In genomic region chr3:32432045-32432710, GRCh38 we compare ENCODE assay signal across 16 cellular contexts. TPM values are rescaled to one million over a fixed set of nuclear protein-coding genes. Genes with fewer than 3 reads are reported as not detected.
A peak's percentile ranks its signal among the peaks of the same experiment; 100 is the strongest.
DNase-seq lines count a peak whose midpoint lies in the region; ATAC-seq and TF ChIP-seq lines count a peak whose summit lies in the region.
"Had no signal": no experiment of that assay in that cellular context is flagged by ENCODE, and none has a peak within 500 bp of the region (broad histone marks: within the 10 kb centered on the region; RNA-seq: fewer than 3 reads in every experiment).

No MANE protein-coding gene starts in this region.

- peak; percentile 77 for DNase-seq in activated CD4-positive, alpha-beta T cell treated with anti-CD3 and anti-CD28 coated beads, Interleukin-2, amount 10 ng/mL, durations not matched to agents 24 days and 14 days
- no peak for DNase-seq in activated CD4-positive, alpha-beta T cell treated with anti-CD3 and anti-CD28 coated beads for 4 hours
- DNase-seq in glutamatergic neuron (no peak), DMS 273 (lab: John Stamatoyannopoulos, UW; ENCODE audit: unreplicated experiment) (no peak), HuH-7.5 (ENCODE audit: low spot score) (no peak), GM03348 (ENCODE audit: low spot score) (no peak)
- DNase-seq in stimulated activated naive B cell treated with anti-CD40 and anti-IgM and Interleukin-4, amounts not matched to agents 10 μg/mL and 1 μg/mL and 100 μg/mL, for 72 hours: no peak
- DNase-seq: Calu3, heart left ventricle, left cardiac atrium, NCI-H187, NCI-H69, nephron progenitor cell, sigmoid colon had no signal

- no peak for TF ChIP-seq CTCF in glutamatergic neuron (IDR thresholded peaks at IDR 0.05; ENCODE audit: partially characterized antibody, unreplicated experiment)

- H3K9me3 Mint-ChIP-seq in activated CD4-positive, alpha-beta T cell treated with anti-CD3 and anti-CD28 coated beads, Interleukin-2, amount 10 ng/mL, durations not matched to agents 24 days and 14 days: no peaks in the 10 kb centered on the region
- no peaks in the 10 kb centered on the region for H3K9me3 Mint-ChIP-seq in T-helper 1 cell treated with Interleukin-12 subunit alpha and Interleukin-12 subunit beta and Interleukin-4 antibody, amounts not matched to agents 30 μg/mL and 1 μg/mL, for 36 hours
- no peaks in the 10 kb centered on the region for H3K9me3 Mint-ChIP-seq in glutamatergic neuron (ENCODE audit: unreplicated experiment)
- H3K9me3 Mint-ChIP-seq in stimulated activated naive B cell treated with anti-CD40 and anti-IgM and Interleukin-4, amounts not matched to agents 10 μg/mL and 1 μg/mL and 100 μg/mL, for 72 hours: no peaks in the 10 kb centered on the region
- H3K9me3 Mint-ChIP-seq: nephron progenitor cell had no signal

- peak overlapping the region; percentile 95 for H3K27ac Mint-ChIP-seq in activated CD4-positive, alpha-beta T cell treated with anti-CD3 and anti-CD28 coated beads, Interleukin-2, amount 10 ng/mL, durations not matched to agents 24 days and 14 days
- H3K27ac Mint-ChIP-seq in T-helper 1 cell treated with Interleukin-12 subunit alpha and Interleukin-12 subunit beta and Interleukin-4 antibody, amounts not matched to agents 30 μg/mL and 1 μg/mL, for 36 hours: peak overlapping the region; percentile 97
- H3K27ac Mint-ChIP-seq in glutamatergic neuron (ENCODE audit: unreplicated experiment): peak overlapping the region; percentile 68
- peak overlapping the region; percentile 99 for H3K27ac Mint-ChIP-seq in stimulated activated naive B cell treated with anti-CD40 and anti-IgM and Interleukin-4, amounts not matched to agents 10 μg/mL and 1 μg/mL and 100 μg/mL, for 72 hours

- no peaks in the 10 kb centered on the region for H3K27me3 Mint-ChIP-seq in activated CD4-positive, alpha-beta T cell treated with anti-CD3 and anti-CD28 coated beads, Interleukin-2, amount 10 ng/mL, durations not matched to agents 24 days and 14 days
- H3K27me3 Mint-ChIP-seq in T-helper 1 cell treated with Interleukin-12 subunit alpha and Interleukin-12 subunit beta and Interleukin-4 antibody, amounts not matched to agents 30 μg/mL and 1 μg/mL, for 36 hours (ENCODE audit: low read depth): no peaks in the 10 kb centered on the region
- H3K27me3 Mint-ChIP-seq in glutamatergic neuron (ENCODE audit: unreplicated experiment): no peaks in the 10 kb centered on the region
- H3K27me3 Mint-ChIP-seq in stimulated activated naive B cell treated with anti-CD40 and anti-IgM and Interleukin-4, amounts not matched to agents 10 μg/mL and 1 μg/mL and 100 μg/mL, for 72 hours: no peaks in the 10 kb centered on the region

- ATAC-seq in stimulated activated naive B cell treated with anti-CD40 and anti-IgM and Interleukin-4, amounts not matched to agents 10 μg/mL and 1 μg/mL and 100 μg/mL, for 72 hours (replicated peaks): no peak
- ATAC-seq: heart left ventricle, Right ventricle myocardium inferior had no signal

- H3K4me1 Mint-ChIP-seq in activated CD4-positive, alpha-beta T cell treated with anti-CD3 and anti-CD28 coated beads, Interleukin-2, amount 10 ng/mL, durations not matched to agents 24 days and 14 days: peaks cover 78% of the 10 kb centered on the region
- peaks cover 71% of the 10 kb centered on the region for H3K4me1 Mint-ChIP-seq in T-helper 1 cell treated with Interleukin-12 subunit alpha and Interleukin-12 subunit beta and Interleukin-4 antibody, amounts not matched to agents 30 μg/mL and 1 μg/mL, for 36 hours (ENCODE audit: low read depth)
- H3K4me1 Mint-ChIP-seq in glutamatergic neuron (ENCODE audit: low read depth, unreplicated experiment): peaks cover 35% of the 10 kb centered on the region
- H3K4me1 Mint-ChIP-seq in stimulated activated naive B cell treated with anti-CD40 and anti-IgM and Interleukin-4, amounts not matched to agents 10 μg/mL and 1 μg/mL and 100 μg/mL, for 72 hours: peaks cover 57 to 87% of the 10 kb centered on the region in 2 donors

- intact Hi-C loops in activated CD4-positive, alpha-beta T cell treated with anti-CD3 and anti-CD28 coated beads, Interleukin-2, amount 10 ng/mL, durations not matched to agents 24 days and 14 days (cut with micrococcal nuclease): loop anchor here (2.0 to 10.0 kb wide), 4 partner anchors 13 to 1797 kb away; no protein-coding TSS in a partner anchor

- H3K4me3 Mint-ChIP-seq in activated CD4-positive, alpha-beta T cell treated with anti-CD3 and anti-CD28 coated beads, Interleukin-2, amount 10 ng/mL, durations not matched to agents 24 days and 14 days: peak overlapping the region; percentile 70
- peak overlapping the region; percentile 74 for H3K4me3 Mint-ChIP-seq in T-helper 1 cell treated with Interleukin-12 subunit alpha and Interleukin-12 subunit beta and Interleukin-4 antibody, amounts not matched to agents 30 μg/mL and 1 μg/mL, for 36 hours
- no peak overlapping the region for H3K4me3 Mint-ChIP-seq in glutamatergic neuron (ENCODE audit: unreplicated experiment)
- H3K4me3 Mint-ChIP-seq in stimulated activated naive B cell treated with anti-CD40 and anti-IgM and Interleukin-4, amounts not matched to agents 10 μg/mL and 1 μg/mL and 100 μg/mL, for 72 hours: peak overlapping the region; percentile 71 to 87
- H3K4me3 Mint-ChIP-seq: nephron progenitor cell had no signal

- H3K36me3 Mint-ChIP-seq in activated CD4-positive, alpha-beta T cell treated with anti-CD3 and anti-CD28 coated beads, Interleukin-2, amount 10 ng/mL, durations not matched to agents 24 days and 14 days (ENCODE audit: low read depth): peaks cover 6% of the 10 kb centered on the region
- peaks cover 12% of the 10 kb centered on the region for H3K36me3 Mint-ChIP-seq in T-helper 1 cell treated with Interleukin-12 subunit alpha and Interleukin-12 subunit beta and Interleukin-4 antibody, amounts not matched to agents 30 μg/mL and 1 μg/mL, for 36 hours (ENCODE audit: low read depth)
- H3K36me3 Mint-ChIP-seq in glutamatergic neuron (ENCODE audit: unreplicated experiment): no peaks in the 10 kb centered on the region
- peaks cover 13 to 23% of the 10 kb centered on the region in 2 donors for H3K36me3 Mint-ChIP-seq in stimulated activated naive B cell treated with anti-CD40 and anti-IgM and Interleukin-4, amounts not matched to agents 10 μg/mL and 1 μg/mL and 100 μg/mL, for 72 hours

RNA-seq across cellular contexts. Expression of gene CMTM7, which starts 40.5 kb away (rescaled TPM):
- 45.0 and 46.3 TPM in 2 replicates for total RNA-seq in activated CD4-positive, alpha-beta T cell treated with anti-CD3 and anti-CD28 coated beads, Interleukin-2, amount 10 ng/mL, durations not matched to agents 24 days and 14 days
- total RNA-seq in glutamatergic neuron (ENCODE audit: unreplicated experiment): 95.5 TPM
